In genomic region chr6:44226368-44227137, GRCh38 we compare ENCODE assay signal across 8 cellular contexts.
A peak's percentile ranks its signal among the peaks of the same experiment; 100 is the strongest.
DNase-seq lines count a peak whose midpoint lies in the region; ATAC-seq and TF ChIP-seq lines count a peak whose summit lies in the region.
"Had no signal": no experiment of that assay in that cellular context is flagged by ENCODE, and none has a peak within 500 bp of the region (broad histone marks: within the 10 kb centered on the region; RNA-seq: fewer than 3 reads in every experiment).

No MANE protein-coding gene starts in this region.

- peak overlapping the region in 1 of 10 experiments; percentile 0; a peak in 1 of 20 replicates for H3K4me3 ChIP-seq in BLaER1 treated with 17β-estradiol and CSF1 and Interleukin-3, amounts not matched to agents 10 nM and 100 nM
- H3K4me3 ChIP-seq in SU-DHL-6 (ENCODE audit: insufficient read depth, low read length, poor library complexity, severe bottlenecking) (no peak overlapping the region), foreskin fibroblast (ENCODE audit: low read depth in 1 of 2, low read length in 2 of 2) (no peak overlapping the region)

- DNase-seq in left kidney (ENCODE audit: low read depth, low spot score): peak; percentile 61
- no peak for DNase-seq in putamen (ENCODE audit: low spot score)
- no peak for DNase-seq in foreskin fibroblast
- DNase-seq: stimulated activated naive CD4-positive, alpha-beta T cell; T-helper 9 cell had no signal

- peak overlapping the region in 6 of 11 experiments; percentile 13 to 56 (median 39); a peak in 11 of 22 replicates for H3K27ac ChIP-seq in BLaER1 treated with 17β-estradiol and CSF1 and Interleukin-3, amounts not matched to agents 10 nM and 100 nM
- no peak overlapping the region for H3K27ac ChIP-seq in SU-DHL-6 (ENCODE audit: low read depth, low read length)

- peak overlapping the region in 10 of 11 experiments; percentile 8 to 83 (median 48); a peak in 17 of 22 replicates for H3K9ac ChIP-seq in BLaER1 treated with 17β-estradiol and CSF1 and Interleukin-3, amounts not matched to agents 10 nM and 100 nM
- H3K9ac ChIP-seq in SU-DHL-6 (ENCODE audit: low read length): peak overlapping the region; percentile 83

- H3K9me3 ChIP-seq in BLaER1 treated with 17β-estradiol and CSF1 and Interleukin-3, amounts not matched to agents 10 nM and 100 nM (replicated peaks in 1 of 11): no peaks in the 10 kb centered on the region
- H3K9me3 ChIP-seq in SU-DHL-6 (ENCODE audit: insufficient read depth, low read length): no peaks in the 10 kb centered on the region

- ATAC-seq in HG03045 (IDR thresholded peaks at IDR 0.05; ENCODE audit: unreplicated experiment): no peak

- H3F3A ChIP-seq in SU-DHL-6 (ENCODE audit: insufficient read depth): no peaks in the 10 kb centered on the region

- no peak for TF ChIP-seq CTCF in SU-DHL-6 (IDR thresholded peaks at IDR 0.05; ENCODE audit: insufficient read depth, low read length, poor library complexity, severe bottlenecking)
- no peak for TF ChIP-seq CTCF in foreskin fibroblast (IDR thresholded peaks at IDR 0.05; ENCODE audit: low read depth, low read length)

- peak overlapping the region; percentile 68 to 98 (median 95) for H3K4me2 ChIP-seq in BLaER1 treated with 17β-estradiol and CSF1 and Interleukin-3, amounts not matched to agents 10 nM and 100 nM
- peak overlapping the region; percentile 66 for H3K4me2 ChIP-seq in SU-DHL-6 (ENCODE audit: low read depth, low read length, poor library complexity, severe bottlenecking)

- no peaks in the 10 kb centered on the region for H3K9me2 ChIP-seq in SU-DHL-6 (replicated peaks; ENCODE audit: insufficient read depth, low read length)

- no peak overlapping the region for H2AFZ ChIP-seq in SU-DHL-6 (ENCODE audit: low read depth, low read length, severe bottlenecking)

- H3K27me3 ChIP-seq in BLaER1 treated with 17β-estradiol and CSF1 and Interleukin-3, amounts not matched to agents 10 nM and 100 nM: peaks cover 0 to 9% (median 0%) of the 10 kb centered on the region in 11 experiments; a peak in 1 of 22 replicates
- no peaks in the 10 kb centered on the region for H3K27me3 ChIP-seq in SU-DHL-6 (ENCODE audit: low read length)

- H4K20me1 ChIP-seq in BLaER1 treated with 17β-estradiol and CSF1 and Interleukin-3, amounts not matched to agents 10 nM and 100 nM: peaks cover 21 to 56% (median 34%) of the 10 kb centered on the region in 11 experiments; a peak in 17 of 22 replicates
- H4K20me1 ChIP-seq in SU-DHL-6 (ENCODE audit: low read depth, low read length): no peaks in the 10 kb centered on the region

- H3K36me3 ChIP-seq in BLaER1 treated with 17β-estradiol and CSF1 and Interleukin-3, amounts not matched to agents 10 nM and 100 nM: peaks cover 5 to 45% (median 33%) of the 10 kb centered on the region in 11 experiments; a peak in 19 of 22 replicates
- no peaks in the 10 kb centered on the region for H3K36me3 ChIP-seq in SU-DHL-6 (ENCODE audit: low read length)

- peaks cover 49 to 60% (median 52%) of the 10 kb centered on the region in 10 experiments for H3K4me1 ChIP-seq in BLaER1 treated with 17β-estradiol and CSF1 and Interleukin-3, amounts not matched to agents 10 nM and 100 nM

- peaks cover 44% of the 10 kb centered on the region for H3K79me2 ChIP-seq in SU-DHL-6 (ENCODE audit: insufficient read depth, low read length)
